8 cellular contexts compared by ENCODE assay signal in the genomic region with DNA sequence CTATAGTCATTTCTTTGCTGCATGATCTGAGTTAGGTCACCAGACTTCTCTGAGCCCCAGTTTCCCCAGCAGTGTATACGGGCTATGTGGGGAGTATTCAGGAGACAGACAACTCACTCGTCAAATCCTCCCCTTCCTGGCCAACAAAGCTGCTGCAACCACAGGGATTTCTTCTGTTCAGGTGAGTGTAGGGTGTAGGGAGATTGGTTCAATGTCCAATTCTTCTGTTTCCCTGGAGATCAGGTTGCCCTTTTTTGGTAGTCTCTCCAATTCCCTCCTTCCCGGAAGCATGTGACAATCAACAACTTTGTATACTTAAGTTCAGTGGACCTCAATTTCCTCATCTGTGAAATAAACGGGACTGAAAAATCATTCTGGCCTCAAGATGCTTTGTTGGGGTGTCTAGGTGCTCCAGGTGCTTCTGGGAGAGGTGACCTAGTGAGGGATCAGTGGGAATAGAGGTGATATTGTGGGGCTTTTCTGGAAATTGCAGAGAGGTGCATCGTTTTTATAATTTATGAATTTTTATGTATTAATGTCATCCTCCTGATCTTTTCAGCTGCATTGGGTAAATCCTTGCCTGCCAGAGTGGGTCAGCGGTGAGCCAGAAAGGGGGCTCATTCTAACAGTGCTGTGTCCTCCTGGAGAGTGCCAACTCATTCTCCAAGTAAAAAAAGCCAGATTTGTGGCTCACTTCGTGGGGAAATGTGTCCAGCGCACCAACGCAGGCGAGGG. TPM values are rescaled to one million over a fixed set of nuclear protein-coding genes. Genes with fewer than 3 reads are reported as not detected.
A peak's percentile ranks its signal among the peaks of the same experiment; 100 is the strongest.
DNase-seq lines count a peak whose midpoint lies in the region; ATAC-seq and TF ChIP-seq lines count a peak whose summit lies in the region.

No MANE protein-coding gene starts in this region.

- H3K9me3 Mint-ChIP-seq in activated naive CD8-positive, alpha-beta T cell treated with anti-CD3 and anti-CD28 coated beads for 36 hours = no peaks in the 10 kb centered on the region

- intact Hi-C loops in heart left ventricle (cut with DNase I) = loop anchor here in 7 of 10 donors (2.0 to 10.0 kb wide), 8 partner anchors 49 to 256 kb away; a partner anchor contains a TSS
- intact Hi-C loops in Right ventricle myocardium inferior (cut with DNase I) = loop anchor here (2.0 kb wide), 1 partner anchor 255 kb away; no protein-coding TSS in a partner anchor
- intact Hi-C loops in left lung (cut with DNase I) = no loop called here
- intact Hi-C loops in thyroid gland (cut with DNase I) = loop anchor here (5.0 kb wide), 1 partner anchor 51 kb away; no protein-coding TSS in a partner anchor

- H3K4me1 ChIP-seq in heart left ventricle (peaks cover 0 to 61% (median 33%) of the 10 kb centered on the region in 12 donors), left lung (peaks cover 29 to 64% of the 10 kb centered on the region in 2 donors), thyroid gland (peaks cover 34 to 37% of the 10 kb centered on the region in 2 donors)

- 21 to 26% (median 24%) methylated on average over 10 of the region's 10 CpGs for WGBS in heart left ventricle, 4 donors
- 29 to 45% methylated on average over 6 to 10 of the region's 10 CpGs for WGBS in thyroid gland, 2 donors

- H3K4me3 Mint-ChIP-seq in activated naive CD8-positive, alpha-beta T cell treated with anti-CD3 and anti-CD28 coated beads for 36 hours = peak overlapping the region; percentile 55

- peaks cover 46% of the 10 kb centered on the region for H3K4me1 Mint-ChIP-seq in activated naive CD8-positive, alpha-beta T cell treated with anti-CD3 and anti-CD28 coated beads for 36 hours

- ATAC-seq in heart left ventricle (no peak), Right ventricle myocardium inferior (no peak), left lung (no peak)

- peaks cover 0 to 10% (median under 1%) of the 10 kb centered on the region in 9 donors for H3K36me3 ChIP-seq in heart left ventricle
- H3K36me3 ChIP-seq in left lung = no peaks in the 10 kb centered on the region
- H3K36me3 ChIP-seq in thyroid gland = no peaks in the 10 kb centered on the region

- H3K4me3 ChIP-seq in heart left ventricle (peak overlapping the region in 11 of 12 donors; percentile 69 to 96 (median 85)), left lung (peak overlapping the region; percentile 67 to 79), thyroid gland (replicated peaks in 1 of 3) (peak overlapping the region in 1 of 3 donors; percentile 90)

- H3K27ac ChIP-seq in heart left ventricle = peak overlapping the region; percentile 93 to 100 (median 99)
- H3K27ac ChIP-seq in left lung = peak overlapping the region; percentile 93 to 94
- peak overlapping the region; percentile 99 for H3K27ac ChIP-seq in thyroid gland

- no peak for TF ChIP-seq CTCF in heart left ventricle (IDR thresholded peaks at IDR 0.05)
- no peak for TF ChIP-seq CTCF in left lung (IDR thresholded peaks at IDR 0.05)
- TF ChIP-seq CTCF in thyroid gland (IDR thresholded peaks at IDR 0.05) = no peak
- TF ChIP-seq CTCF in GM10266 (IDR thresholded peaks at IDR 0.05; ENCODE audit: control insufficient read depth, insufficient read depth, low read depth, missing control alignments) = no peak

- H3K27me3 ChIP-seq in heart left ventricle = no peaks in the 10 kb centered on the region
- peaks cover 0 to 26% of the 10 kb centered on the region in 2 donors for H3K27me3 ChIP-seq in left lung
- no peaks in the 10 kb centered on the region for H3K27me3 ChIP-seq in thyroid gland

- peaks cover 3% of the 10 kb centered on the region for H3K36me3 Mint-ChIP-seq in activated naive CD8-positive, alpha-beta T cell treated with anti-CD3 and anti-CD28 coated beads for 36 hours

- peaks cover 11% of the 10 kb centered on the region for H3K27me3 Mint-ChIP-seq in activated naive CD8-positive, alpha-beta T cell treated with anti-CD3 and anti-CD28 coated beads for 36 hours

- no peak for DNase-seq in heart left ventricle
- DNase-seq in Right ventricle myocardium inferior (ENCODE audit: missing footprints) = no peak
- no peak for DNase-seq in activated naive CD8-positive, alpha-beta T cell treated with anti-CD3 and anti-CD28 coated beads for 36 hours
- no peak for DNase-seq in left lung
- no peak for DNase-seq in thyroid gland
- DNase-seq in GM10266 (ENCODE audit: extremely low spot score) = no peak
- DNase-seq in GM19238 (ENCODE audit: insufficient read length, low spot score) = no peak
- DNase-seq in activated CD4-positive, CD25-positive, alpha-beta regulatory T cell (lab: John Stamatoyannopoulos, UW) = no peak

- no peaks in the 10 kb centered on the region for H3K9me3 ChIP-seq in heart left ventricle
- H3K9me3 ChIP-seq in left lung = no peaks in the 10 kb centered on the region
- no peaks in the 10 kb centered on the region for H3K9me3 ChIP-seq in thyroid gland

- no peak overlapping the region for H3K27ac Mint-ChIP-seq in activated naive CD8-positive, alpha-beta T cell treated with anti-CD3 and anti-CD28 coated beads for 36 hours

- TF ChIP-seq POLR2A in heart left ventricle (IDR thresholded peaks at IDR 0.05) (no peak), thyroid gland (IDR thresholded peaks at IDR 0.05) (no peak)

RNA-seq across cellular contexts. Expression of a gene that starts 0.6 kb away (rescaled TPM):
- 100 to 1,000 TPM in 4 of 9 donors, 10 to 100 TPM in 5; 27.5 to 164 (median 99.8) TPM for total RNA-seq in heart left ventricle
- 100 to 1,000 TPM in 1 of 2 donors, 10 to 100 TPM in 1; 36.2 to 658 TPM for polyA plus RNA-seq in heart left ventricle
- total RNA-seq in Right ventricle myocardium inferior = 63.8 TPM
- 10 to 100 TPM; 12.6 to 13.0 TPM for total RNA-seq in activated naive CD8-positive, alpha-beta T cell treated with anti-CD3 and anti-CD28 coated beads for 36 hours
- 100 to 1,000 TPM in 1 of 2 donors, 10 to 100 TPM in 1; 66.9 to 240 TPM for total RNA-seq in left lung
- 10 to 100 TPM; 41.0 to 64.5 (median 61.8) TPM for total RNA-seq in thyroid gland

RNA-seq across cellular contexts. Expression of a gene that starts 19.7 kb away (rescaled TPM):
- under 1 TPM in 5 of 9 donors, not detected in 4; 0.06 to 0.32 (median 0.09) TPM for total RNA-seq in heart left ventricle
- under 1 TPM in 1 of 2 donors, not detected in 1; 0.04 TPM for polyA plus RNA-seq in heart left ventricle
- 0.08 TPM for total RNA-seq in Right ventricle myocardium inferior
- total RNA-seq in activated naive CD8-positive, alpha-beta T cell treated with anti-CD3 and anti-CD28 coated beads for 36 hours = not detected
- under 1 TPM; 0.26 to 0.37 TPM for total RNA-seq in left lung
- total RNA-seq in thyroid gland = under 1 TPM in 1 of 4 donors, not detected in 3; 0.11 TPM

Comparison
In these comparisons a context has a peak if more than half of its experiments do, and no peak if none do; other contexts are left out.
1. intact Hi-C loops: an anchor here in heart left ventricle (2.0 to 10.0 kb wide), Right ventricle myocardium inferior (2.0 kb wide) and thyroid gland (5.0 kb wide); none called in left lung.